Comparison of ENCODE assay signal across 10 cellular contexts in genomic region chr12:59345406-59345805, GRCh38.
"Had no signal": no experiment of that assay in that cellular context is flagged by ENCODE, and none has a peak within 500 bp of the region (broad histone marks: within the 10 kb centered on the region; RNA-seq: fewer than 3 reads in every experiment).

No MANE protein-coding gene starts in this region.

- FAIRE-seq: H1, H54 had no signal

- H3K4me2 ChIP-seq: KMS-11 had no signal

- H3K27ac ChIP-seq: GM23248, HL-60, KMS-11 had no signal

- H3K27ac Mint-ChIP-seq: H9 had no signal

- H2AFZ ChIP-seq: GM23248 had no signal

- H3K4me3 ChIP-seq: GM23248 had no signal

- DNase-seq: GM23248, H9, HCEC 1CT, IMR-90, Karpas-422, KBM-7 had no signal

- H3K4me3 Mint-ChIP-seq: H9 had no signal
